27 cellular contexts compared by ENCODE assay signal in genomic region chr6:150129616-150130505, GRCh38. TPM values are rescaled to one million over a fixed set of nuclear protein-coding genes. Genes with fewer than 3 reads are reported as not detected.
"Had no signal": no experiment of that assay in that cellular context is flagged by ENCODE, and none has a peak within 500 bp of the region (broad histone marks: within the 10 kb centered on the region; RNA-seq: fewer than 3 reads in every experiment).

No MANE protein-coding gene starts in this region.

- ATAC-seq: foreskin keratinocyte; heart left ventricle; left colon; left ventricle myocardium superior; pancreas; sciatic nerve; stimulated activated memory B cell treated with anti-CD40 and anti-IgM and Interleukin-4, amounts not matched to agents 10 μg/mL and 1 μg/mL and 100 μg/mL, for 72 hours; stimulated activated naive CD8-positive, alpha-beta T cell treated with anti-CD3 and anti-CD28 coated beads, Interleukin-15, amount 100 ng/mL, for 72 hours had no signal

- DNase-seq: colonic mucosa; effector CD4-positive, alpha-beta T cell; endodermal cell; erythroblast; foreskin keratinocyte; heart left ventricle; hippocampal formation; left colon; left ventricle myocardium superior; mesenchymal stem cell; midbrain; naive B cell; occipital lobe; pancreas; spleen; stimulated activated CD4-positive, alpha-beta T cell treated with anti-CD3 and anti-CD28 coated beads, Interleukin-15, amount 100 ng/mL, for 24 hours; stimulated activated CD4-positive, alpha-beta T cell treated with anti-CD3 and anti-CD28 coated beads, Interleukin-1b, Interleukin-23, amount 100 ng/mL, for 48 hours; stimulated activated CD4-positive, alpha-beta T cell treated with anti-CD3 and anti-CD28 coated beads, Interleukin-4, amount 100 ng/mL, for 24 hours; stimulated activated naive CD8-positive, alpha-beta T cell treated with anti-CD3 and anti-CD28 coated beads, Interleukin-15, amount 100 ng/mL, for 72 hours; testis had no signal

- H3K4me1 ChIP-seq: colonic mucosa, foreskin keratinocyte, heart left ventricle, pancreas, prostate gland, spleen, testis, tibial nerve had no signal

- H3K27ac ChIP-seq: colonic mucosa, foreskin keratinocyte, heart left ventricle, pancreas, prostate gland, spleen, testis, tibial nerve had no signal

- H3K36me3 ChIP-seq: colonic mucosa, heart left ventricle, pancreas, prostate gland, spleen, tibial nerve had no signal

- H3K27me3 ChIP-seq: colonic mucosa, foreskin keratinocyte, heart left ventricle, pancreas, testis, tibial nerve had no signal

- H3K4me3 ChIP-seq: colonic mucosa, heart left ventricle, lung, pancreas, prostate gland, spleen, testis, tibial nerve had no signal

- H3K9me3 ChIP-seq: colonic mucosa, heart left ventricle, pancreas, prostate gland, spleen, testis, tibial nerve had no signal

RNA-seq across cellular contexts. Expression of gene PPP1R14C, which starts 13.0 kb away (rescaled TPM):
- total RNA-seq: dermis microvascular lymphatic vessel endothelial cell, endothelial cell of umbilical vein had no signal
